ENCODE assay signal across 22 cellular contexts in genomic region chr3:125632597-125632996, GRCh38. TPM values are rescaled to one million over a fixed set of nuclear protein-coding genes. Genes with fewer than 3 reads are reported as not detected.
DNase-seq lines count a peak whose midpoint lies in the region; ATAC-seq and TF ChIP-seq lines count a peak whose summit lies in the region.
"Had no signal": no experiment of that assay in that cellular context is flagged by ENCODE, and none has a peak within 500 bp of the region (broad histone marks: within the 10 kb centered on the region; RNA-seq: fewer than 3 reads in every experiment).

No MANE protein-coding gene starts in this region.

- H4K20me1 ChIP-seq in OCI-LY3 (ENCODE audit: insufficient read depth, low read length): no peaks in the 10 kb centered on the region

- TF ChIP-seq CTCF in OCI-LY3 (IDR thresholded peaks at IDR 0.05; ENCODE audit: low read depth, low read length): no peak
- no peak for TF ChIP-seq CTCF in colonic mucosa (IDR thresholded peaks at IDR 0.05)

- no peak overlapping the region for H3K9ac ChIP-seq in OCI-LY3 (ENCODE audit: low read length)
- peak overlapping the region in 1 of 2 donors; percentile 12 for H3K9ac ChIP-seq in colonic mucosa (ENCODE audit: low read depth in 2 of 2, low read length in 2 of 2)
- H3K9ac ChIP-seq: SK-N-SH had no signal

- intact Hi-C loops in colonic mucosa (cut with DNase I): no loop called here

- no peak for ATAC-seq in GM19351 (IDR thresholded peaks at IDR 0.05; ENCODE audit: unreplicated experiment)
- ATAC-seq: activated CD8-positive, alpha-beta T cell treated with anti-CD3 and anti-CD28 coated beads for 36 hours had no signal

- no peak for DNase-seq in colonic mucosa
- no peak for DNase-seq in HK-2 (ENCODE audit: unreplicated experiment)
- DNase-seq in hypothalamus (lab: John Stamatoyannopoulos, UW): no peak
- no peak for DNase-seq in globus pallidus (ENCODE audit: low spot score)
- DNase-seq: activated CD8-positive, alpha-beta T cell treated with anti-CD3 and anti-CD28 coated beads for 36 hours; activated naive CD4-positive, alpha-beta T cell treated with Interleukin-2 at 50 U/mL for 16 hours; activated T-cell treated with anti-CD3 and anti-CD28 coated beads, Interleukin-2, amount 50 U/mL, for 1 hour; central memory CD4-positive, alpha-beta T cell; DMS79 treated with DMSO at 0.1 percent for 48 hours; effector CD4-positive, alpha-beta T cell; H9; NCI-H1092 treated with DMSO at 0.1 percent for 48 hours; NCI-H2029 treated with DMSO at 0.1 percent for 48 hours; NK-92 treated with Interleukin-12 subunit alpha and Interleukin-12 subunit beta, amount 100 ng/mL, for 24 hours; retina; SK-N-SH had no signal

- 97% methylated on average over 4 of the region's 4 CpGs for WGBS in thymus

- H2AFZ ChIP-seq in OCI-LY3 (ENCODE audit: low read depth, low read length): peak overlapping the region; percentile 69

- H3K79me2 ChIP-seq in OCI-LY3 (ENCODE audit: low read length): no peaks in the 10 kb centered on the region

- peak overlapping the region; percentile 8; the same call in 1 of the 2 replicates for H3K4me2 ChIP-seq in OCI-LY3 (ENCODE audit: low read length)
- H3K4me2 ChIP-seq: SK-N-SH had no signal

- no peaks in the 10 kb centered on the region for H3K27me3 ChIP-seq in OCI-LY3 (ENCODE audit: low read depth, low read length)
- no peaks in the 10 kb centered on the region for H3K27me3 ChIP-seq in colonic mucosa
- H3K27me3 ChIP-seq in muscle layer of duodenum (ENCODE audit: low read depth, low read length): no peaks in the 10 kb centered on the region
- H3K27me3 ChIP-seq in thymus (ENCODE audit: control insufficient read depth, insufficient read depth): no peaks in the 10 kb centered on the region
- H3K27me3 ChIP-seq: esophagus muscularis mucosa, testis had no signal

- H3K4me1 ChIP-seq in OCI-LY3 (ENCODE audit: low read length) (peaks cover 13% of the 10 kb centered on the region), colonic mucosa (no peaks in the 10 kb centered on the region), muscle layer of duodenum (ENCODE audit: control insufficient read depth in 1 of 2, insufficient read depth in 2 of 2, low read length in 2 of 2) (no peaks in the 10 kb centered on the region), thymus (ENCODE audit: control insufficient read depth, insufficient read depth, low read length) (no peaks in the 10 kb centered on the region)
- H3K4me1 ChIP-seq: esophagus muscularis mucosa, testis had no signal

- no peaks in the 10 kb centered on the region for H3K9me3 ChIP-seq in OCI-LY3 (ENCODE audit: insufficient read depth, low read length)
- H3K9me3 ChIP-seq in colonic mucosa: no peaks in the 10 kb centered on the region
- no peaks in the 10 kb centered on the region for H3K9me3 ChIP-seq in muscle layer of duodenum (ENCODE audit: control insufficient read depth in 1 of 2, low read length in 2 of 2)
- no peaks in the 10 kb centered on the region for H3K9me3 ChIP-seq in thymus (ENCODE audit: control insufficient read depth)
- H3K9me3 ChIP-seq: esophagus muscularis mucosa, SK-N-SH, testis had no signal

- H3K4me3 ChIP-seq in OCI-LY3 (ENCODE audit: low read length) (no peak overlapping the region), colonic mucosa (no peak overlapping the region), muscle layer of duodenum (ENCODE audit: low read depth in 1 of 2, low read length in 2 of 2) (no peak overlapping the region), thymus (ENCODE audit: low read length) (no peak overlapping the region)
- H3K4me3 ChIP-seq: esophagus muscularis mucosa, testis had no signal

- H3K36me3 ChIP-seq in OCI-LY3 (replicated peaks; ENCODE audit: low read depth, low read length) (no peaks in the 10 kb centered on the region), colonic mucosa (no peaks in the 10 kb centered on the region), muscle layer of duodenum (ENCODE audit: control insufficient read depth in 1 of 2, insufficient read depth in 2 of 2, low read length in 2 of 2) (no peaks in the 10 kb centered on the region), thymus (ENCODE audit: control insufficient read depth, insufficient read depth) (no peaks in the 10 kb centered on the region)
- H3K36me3 ChIP-seq: esophagus muscularis mucosa had no signal

- H3K27ac ChIP-seq in OCI-LY3 (ENCODE audit: low read length): peak overlapping the region; percentile 46
- peak overlapping the region; percentile 73 for H3K27ac ChIP-seq in colonic mucosa
- H3K27ac ChIP-seq in muscle layer of duodenum (ENCODE audit: low read length): peak overlapping the region; percentile 33
- H3K27ac ChIP-seq in thymus (ENCODE audit: low read depth): peak overlapping the region; percentile 64
- H3K27ac ChIP-seq: testis had no signal

RNA-seq across cellular contexts. Expression of gene OSBPL11, which starts 37.3 kb away (rescaled TPM):
- total RNA-seq in colonic mucosa: 10 to 100 TPM in 1 of 2 donors, 1 to 10 TPM in 1; 9.9 to 21.2 TPM
- 10.9 TPM for polyA plus RNA-seq in thymus
